ENCODE assay signal across 24 cellular contexts in genomic region chr7:144534196-144534595, GRCh38.
DNase-seq lines count a peak whose midpoint lies in the region; ATAC-seq and TF ChIP-seq lines count a peak whose summit lies in the region.
"Had no signal": no experiment of that assay in that cellular context is flagged by ENCODE, and none has a peak within 500 bp of the region (broad histone marks: within the 10 kb centered on the region; RNA-seq: fewer than 3 reads in every experiment).

No MANE protein-coding gene starts in this region.

- peaks cover 9% of the 10 kb centered on the region for H3K36me3 Mint-ChIP-seq in WTC11

- TF ChIP-seq CTCF in WTC11 (IDR thresholded peaks at IDR 0.05) = no peak

- peaks cover 18% of the 10 kb centered on the region for H3K9me3 Mint-ChIP-seq in WTC11
- H3K9me3 Mint-ChIP-seq: stimulated activated memory B cell treated with anti-CD40 and anti-IgM and Interleukin-4, amounts not matched to agents 10 μg/mL and 1 μg/mL and 100 μg/mL, for 72 hours had no signal

- no peak overlapping the region for H3K4me3 ChIP-seq in HUES6 (ENCODE audit: low read depth, low read length)
- H3K4me3 ChIP-seq: BLaER1, K562, MG63, SJSA1, spleen had no signal

- CTCF ChIA-PET in WTC11 (lab: Charles Lee) = interaction anchor here (1.0 to 1.2 kb wide), 2 partner anchors 19 to 97 kb away, joined by 3 read pairs; no protein-coding TSS in a partner anchor

- peaks cover 24% of the 10 kb centered on the region for H3K4me1 Mint-ChIP-seq in WTC11
- H3K4me1 Mint-ChIP-seq: stimulated activated memory B cell treated with anti-CD40 and anti-IgM and Interleukin-4, amounts not matched to agents 10 μg/mL and 1 μg/mL and 100 μg/mL, for 72 hours had no signal

- DNase-seq in AML-193 (lab: John Stamatoyannopoulos, UW) = peak; percentile 32 to 37
- no peak for DNase-seq in WTC11 (ENCODE audit: low spot score)
- DNase-seq in iPS-NIHi11 (ENCODE audit: low spot score) = peak; percentile 13
- no peak for DNase-seq in occipital lobe (lab: John Stamatoyannopoulos, UW)
- DNase-seq in activated naive CD4-positive, alpha-beta T cell treated with anti-CD3 and anti-CD28 coated beads, Interleukin-2, amount 50 U/mL, for 16 hours = no peak
- DNase-seq in ureter (ENCODE audit: low spot score) = no peak
- DNase-seq: activated CD4-positive, alpha-beta T cell treated with anti-CD3 and anti-CD28 coated beads for 48 hours; activated naive CD4-positive, alpha-beta T cell; activated T-cell treated with anti-CD3 and anti-CD28 coated beads, Interleukin-2, amount 50 U/mL, for 48 hours; DMS79 treated with DMSO at 0.1 percent for 48 hours; left cardiac atrium; MG63; NCI-H146; NCI-H510A; spleen; stimulated activated CD4-positive, alpha-beta T cell treated with anti-CD3 and anti-CD28 coated beads, Interleukin-4, amount 100 ng/mL, for 1 hour had no signal

- no peaks in the 10 kb centered on the region for H3K36me3 ChIP-seq in HUES6 (ENCODE audit: control insufficient read depth, insufficient read depth, low read length)
- H3K36me3 ChIP-seq: BLaER1, MG63, SJSA1 had no signal

- H3K27me3 Mint-ChIP-seq in WTC11 (ENCODE audit: low read depth) = peaks cover 18% of the 10 kb centered on the region
- H3K27me3 Mint-ChIP-seq: stimulated activated memory B cell treated with anti-CD40 and anti-IgM and Interleukin-4, amounts not matched to agents 10 μg/mL and 1 μg/mL and 100 μg/mL, for 72 hours had no signal

- H3K27me3 ChIP-seq in HUES6 (ENCODE audit: control insufficient read depth, insufficient read depth, low read length) = no peaks in the 10 kb centered on the region
- H3K27me3 ChIP-seq: BLaER1, MG63, SJSA1, spleen had no signal

- peak overlapping the region; percentile 86 for H3K27ac Mint-ChIP-seq in WTC11
- H3K27ac Mint-ChIP-seq: stimulated activated memory B cell treated with anti-CD40 and anti-IgM and Interleukin-4, amounts not matched to agents 10 μg/mL and 1 μg/mL and 100 μg/mL, for 72 hours; T-helper 1 cell treated with Interleukin-12 subunit alpha and Interleukin-12 subunit beta and Interleukin-4 antibody, amounts not matched to agents 30 μg/mL and 1 μg/mL, for 36 hours had no signal

- peak overlapping the region; percentile 10 for H3K9ac ChIP-seq in HUES6 (ENCODE audit: low read length)
- H3K9ac ChIP-seq: BLaER1 had no signal

- POLR2A ChIA-PET in WTC11 (lab: Charles Lee) = no interaction called here

- ATAC-seq in WTC11 (peak; percentile 64), GM21723 (IDR thresholded peaks at IDR 0.05; ENCODE audit: unreplicated experiment) (no peak)
- ATAC-seq: HCT116; K562; stimulated activated memory B cell treated with anti-CD40 and anti-IgM and Interleukin-4, amounts not matched to agents 10 μg/mL and 1 μg/mL and 100 μg/mL, for 72 hours had no signal

- peaks cover 3% of the 10 kb centered on the region for H3K9me3 ChIP-seq in HUES6 (ENCODE audit: control insufficient read depth, insufficient read depth, low read depth, low read length)
- H3K9me3 ChIP-seq: BLaER1, MG63, SJSA1 had no signal

- H3K4me1 ChIP-seq in HUES6 (ENCODE audit: control insufficient read depth, insufficient read depth, low read length) = peaks cover 4% of the 10 kb centered on the region
- H3K4me1 ChIP-seq: BLaER1, SJSA1, spleen had no signal

- H3K4me3 Mint-ChIP-seq in WTC11 = peak overlapping the region; percentile 19; the same call in 1 of the 2 replicates
- H3K4me3 Mint-ChIP-seq: stimulated activated memory B cell treated with anti-CD40 and anti-IgM and Interleukin-4, amounts not matched to agents 10 μg/mL and 1 μg/mL and 100 μg/mL, for 72 hours; T-helper 1 cell treated with Interleukin-12 subunit alpha and Interleukin-12 subunit beta and Interleukin-4 antibody, amounts not matched to agents 30 μg/mL and 1 μg/mL, for 36 hours had no signal

- H3K27ac ChIP-seq in HUES6 (ENCODE audit: low read depth, low read length) = peak overlapping the region; percentile 87
- H3K27ac ChIP-seq: BLaER1, SJSA1, spleen had no signal

TF ChIP-seq in WTC11, 78 proteins besides CTCF, POLR2A, EP300 and RAD21:
- TF ChIP-seq, protein P1, sequence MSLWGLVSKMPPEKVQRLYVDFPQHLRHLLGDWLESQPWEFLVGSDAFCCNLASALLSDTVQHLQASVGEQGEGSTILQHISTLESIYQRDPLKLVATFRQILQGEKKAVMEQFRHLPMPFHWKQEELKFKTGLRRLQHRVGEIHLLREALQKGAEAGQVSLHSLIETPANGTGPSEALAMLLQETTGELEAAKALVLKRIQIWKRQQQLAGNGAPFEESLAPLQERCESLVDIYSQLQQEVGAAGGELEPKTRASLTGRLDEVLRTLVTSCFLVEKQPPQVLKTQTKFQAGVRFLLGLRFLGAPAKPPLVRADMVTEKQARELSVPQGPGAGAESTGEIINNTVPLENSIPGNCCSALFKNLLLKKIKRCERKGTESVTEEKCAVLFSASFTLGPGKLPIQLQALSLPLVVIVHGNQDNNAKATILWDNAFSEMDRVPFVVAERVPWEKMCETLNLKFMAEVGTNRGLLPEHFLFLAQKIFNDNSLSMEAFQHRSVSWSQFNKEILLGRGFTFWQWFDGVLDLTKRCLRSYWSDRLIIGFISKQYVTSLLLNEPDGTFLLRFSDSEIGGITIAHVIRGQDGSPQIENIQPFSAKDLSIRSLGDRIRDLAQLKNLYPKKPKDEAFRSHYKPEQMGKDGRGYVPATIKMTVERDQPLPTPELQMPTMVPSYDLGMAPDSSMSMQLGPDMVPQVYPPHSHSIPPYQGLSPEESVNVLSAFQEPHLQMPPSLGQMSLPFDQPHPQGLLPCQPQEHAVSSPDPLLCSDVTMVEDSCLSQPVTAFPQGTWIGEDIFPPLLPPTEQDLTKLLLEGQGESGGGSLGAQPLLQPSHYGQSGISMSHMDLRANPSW (CRISPR knock-in tag; conservative IDR thresholded peaks at IDR 0.05; ENCODE audit: low read depth) = no peak
- no peak for TF ChIP-seq ZNF396 (CRISPR knock-in tag; IDR thresholded peaks at IDR 0.05; ENCODE audit: borderline replicate concordance)

Comparison
In these comparisons a context has a peak if more than half of its experiments do, and no peak if none do; other contexts are left out.
1. DNase-seq: peak in AML-193 (2 of 2) and iPS-NIHi11 (single experiment); none in WTC11 (single experiment), occipital lobe (single experiment), activated naive CD4-positive, alpha-beta T cell treated with anti-CD3 and anti-CD28 coated beads, Interleukin-2, amount 50 U/mL, for 16 hours (single experiment) and ureter (single experiment).